ENCODE assay signal across 8 cellular contexts in genomic region chr20:46689082-46689753, GRCh38. TPM values are rescaled to one million over a fixed set of nuclear protein-coding genes. Genes with fewer than 3 reads are reported as not detected.
DNase-seq lines count a peak whose midpoint lies in the region; ATAC-seq and TF ChIP-seq lines count a peak whose summit lies in the region.

TP53RK (minus strand) TSS chr20:46689444; CDS start chr20:46689414, 30 bp downstream.

- no peaks in the 10 kb centered on the region for H3K9me3 ChIP-seq in CD4-positive, alpha-beta T cell (ENCODE audit: control insufficient read depth, low read length)
- H3K9me3 ChIP-seq in duodenal mucosa (ENCODE audit: control insufficient read depth in 1 of 2, low read length in 2 of 2): no peaks in the 10 kb centered on the region

- peak; percentile 97 for ATAC-seq in CD4-positive, alpha-beta T cell (ENCODE audit: poor library complexity)
- ATAC-seq in GM19438 (IDR thresholded peaks at IDR 0.05; ENCODE audit: low read depth, unreplicated experiment) (peak; percentile 90), HG03575 (IDR thresholded peaks at IDR 0.05; ENCODE audit: extremely low read depth, insufficient number of reproducible peaks, low FRiP score, unreplicated experiment) (peak; percentile 74)

- no peak for TF ChIP-seq POLR2A in lower leg skin (IDR thresholded peaks at IDR 0.05)

- peak within 1 kb of the TSS; percentile 71 to 92 for H3K9ac ChIP-seq in duodenal mucosa (ENCODE audit: low read depth in 1 of 2, low read length in 2 of 2)

- peak within 1 kb of the TSS; percentile 68 for H3K27ac ChIP-seq in CD4-positive, alpha-beta T cell (ENCODE audit: low read depth, low read length)
- H3K27ac ChIP-seq in duodenal mucosa (ENCODE audit: low read depth, low read length): peak within 1 kb of the TSS; percentile 93

- peaks cover 15 to 17% of the 10 kb centered on the region in 2 donors for H3K4me1 ChIP-seq in duodenal mucosa (ENCODE audit: control insufficient read depth in 1 of 2, insufficient read depth in 2 of 2, low read length in 2 of 2)

- H3K36me3 ChIP-seq in duodenal mucosa (ENCODE audit: control insufficient read depth in 1 of 2, insufficient read depth in 2 of 2, low read length in 2 of 2): peaks cover 4 to 14% of the 10 kb centered on the region in 2 donors

- H3K4me3 Mint-ChIP-seq in CD4-positive, alpha-beta T cell: peak within 1 kb of the TSS; percentile 99
- peak within 1 kb of the TSS; percentile 96 for H3K4me3 Mint-ChIP-seq in activated CD4-positive, alpha-beta memory T cell treated with anti-CD3 and anti-CD28 coated beads for 36 hours

- 1% methylated on average over 34 to 45 of the region's 71 CpGs for WGBS in lower leg skin, 2 donors

- H3K27me3 Mint-ChIP-seq in CD4-positive, alpha-beta T cell: no peaks in the 10 kb centered on the region
- no peaks in the 10 kb centered on the region for H3K27me3 Mint-ChIP-seq in activated CD4-positive, alpha-beta memory T cell treated with anti-CD3 and anti-CD28 coated beads for 36 hours

- H3K4me3 ChIP-seq in duodenal mucosa (ENCODE audit: low read depth in 1 of 2, low read length in 2 of 2): peak within 1 kb of the TSS; percentile 75 to 95
- peak within 1 kb of the TSS; percentile 70 for H3K4me3 ChIP-seq in lower leg skin (ENCODE audit: low read depth, poor library complexity, severe bottlenecking)

- CTCF ChIA-PET in CD4-positive, alpha-beta T cell (lab: Charles Lee): interaction anchor here (0.8 kb wide), 1 partner anchor 1931 kb away, joined by 3 read pairs; no protein-coding TSS in a partner anchor
- CTCF ChIA-PET in activated CD4-positive, alpha-beta memory T cell treated with anti-CD3 and anti-CD28 coated beads for 36 hours (lab: Charles Lee): interaction anchor here (0.9 to 2.1 kb wide), 5 partner anchors 9 to 169 kb away, joined by 3 to 8 read pairs (median 4); no protein-coding TSS in a partner anchor

- H3K27ac Mint-ChIP-seq in CD4-positive, alpha-beta T cell: peak within 1 kb of the TSS; percentile 94
- peak within 1 kb of the TSS; percentile 97 for H3K27ac Mint-ChIP-seq in activated CD4-positive, alpha-beta memory T cell treated with anti-CD3 and anti-CD28 coated beads for 36 hours

- no peaks in the 10 kb centered on the region for H3K27me3 ChIP-seq in CD4-positive, alpha-beta T cell (ENCODE audit: control insufficient read depth, insufficient read depth, low read length)
- H3K27me3 ChIP-seq in duodenal mucosa (ENCODE audit: control insufficient read depth in 1 of 2, insufficient read depth in 2 of 2, low read length in 2 of 2): no peaks in the 10 kb centered on the region

- POLR2A ChIA-PET in CD4-positive, alpha-beta T cell (lab: Charles Lee): interaction anchor here (0.8 to 2.7 kb wide), 6 partner anchors 9 to 751 kb away, joined by 3 to 7 read pairs (median 3); partner anchors contain the start of gene ELMO2
- POLR2A ChIA-PET in activated CD4-positive, alpha-beta memory T cell treated with anti-CD3 and anti-CD28 coated beads for 36 hours (lab: Charles Lee): interaction anchor here (1.0 to 2.1 kb wide), 3 partner anchors 139 to 283 kb away, joined by 3 to 7 read pairs (median 3); partner anchors contain the start of genes ELMO2 and OCSTAMP

- H3K4me1 Mint-ChIP-seq in CD4-positive, alpha-beta T cell (ENCODE audit: low read depth): peaks cover 56% of the 10 kb centered on the region
- peaks cover 36% of the 10 kb centered on the region for H3K4me1 Mint-ChIP-seq in activated CD4-positive, alpha-beta memory T cell treated with anti-CD3 and anti-CD28 coated beads for 36 hours (ENCODE audit: low read depth)

- peaks cover 37% of the 10 kb centered on the region for H3K36me3 Mint-ChIP-seq in CD4-positive, alpha-beta T cell (ENCODE audit: low read depth)
- H3K36me3 Mint-ChIP-seq in activated CD4-positive, alpha-beta memory T cell treated with anti-CD3 and anti-CD28 coated beads for 36 hours: peaks cover 14% of the 10 kb centered on the region

- peak; percentile 28 for TF ChIP-seq CTCF in CD4-positive, alpha-beta T cell (IDR thresholded peaks at IDR 0.05)
- TF ChIP-seq CTCF in lower leg skin (IDR thresholded peaks at IDR 0.05): no peak

- intact Hi-C loops in CD4-positive, alpha-beta T cell (cut with DNase I, micrococcal nuclease): loop anchor here in 1 of 2 experiments (10.0 kb wide), 1 partner anchor 894 kb away; the partner anchor contains the start of genes DNTTIP1 and WFDC3
- intact Hi-C loops in activated CD4-positive, alpha-beta memory T cell treated with anti-CD3 and anti-CD28 coated beads for 36 hours (cut with micrococcal nuclease): loop anchor here (2.0 kb wide), 3 partner anchors 144 to 282 kb away; partner anchors contain the start of genes ELMO2 and ZNF334
- intact Hi-C loops in lower leg skin (cut with DNase I; ENCODE audit: low total_unique reads): no loop called here

- peak; percentile 86 to 98 (median 94) for DNase-seq in CD4-positive, alpha-beta T cell
- DNase-seq in NCI-H82 treated with DMSO at 0.1 percent for 48 hours (lab: John Stamatoyannopoulos, UW; ENCODE audit: unreplicated experiment): peak; percentile 99
- peak; percentile 98 for DNase-seq in activated CD4-positive, alpha-beta memory T cell treated with anti-CD3 and anti-CD28 coated beads for 36 hours
- peak; percentile 99 to 100 for DNase-seq in lower leg skin (ENCODE audit: low spot score in 2 of 2)
- peak; percentile 91 to 97 for DNase-seq in stimulated activated CD4-positive, alpha-beta T cell treated with anti-CD3 and anti-CD28 coated beads, Interleukin-4, amount 100 ng/mL, for 48 hours (ENCODE audit: low read depth in 2 of 2)

- no peaks in the 10 kb centered on the region for H3K9me3 Mint-ChIP-seq in CD4-positive, alpha-beta T cell
- no peaks in the 10 kb centered on the region for H3K9me3 Mint-ChIP-seq in activated CD4-positive, alpha-beta memory T cell treated with anti-CD3 and anti-CD28 coated beads for 36 hours

RNA-seq across cellular contexts. Expression of gene TP53RK, which starts in this region (rescaled TPM):
- total RNA-seq in CD4-positive, alpha-beta T cell: 1 to 10 TPM; 3.9 to 4.5 TPM
- total RNA-seq in activated CD4-positive, alpha-beta memory T cell treated with anti-CD3 and anti-CD28 coated beads for 36 hours: 10 to 100 TPM; 12.1 to 12.3 TPM
- total RNA-seq in lower leg skin: 10 to 100 TPM; 19.5 to 28.6 (median 24.0) TPM

Comparison
In these comparisons a context has a peak if more than half of its experiments do, and no peak if none do; other contexts are left out.
1. Peak in every context shown above with its lines: DNase-seq, ATAC-seq, H3K4me3 ChIP-seq and H3K27ac ChIP-seq.